12 cellular contexts compared by ENCODE assay signal in the genomic region with DNA sequence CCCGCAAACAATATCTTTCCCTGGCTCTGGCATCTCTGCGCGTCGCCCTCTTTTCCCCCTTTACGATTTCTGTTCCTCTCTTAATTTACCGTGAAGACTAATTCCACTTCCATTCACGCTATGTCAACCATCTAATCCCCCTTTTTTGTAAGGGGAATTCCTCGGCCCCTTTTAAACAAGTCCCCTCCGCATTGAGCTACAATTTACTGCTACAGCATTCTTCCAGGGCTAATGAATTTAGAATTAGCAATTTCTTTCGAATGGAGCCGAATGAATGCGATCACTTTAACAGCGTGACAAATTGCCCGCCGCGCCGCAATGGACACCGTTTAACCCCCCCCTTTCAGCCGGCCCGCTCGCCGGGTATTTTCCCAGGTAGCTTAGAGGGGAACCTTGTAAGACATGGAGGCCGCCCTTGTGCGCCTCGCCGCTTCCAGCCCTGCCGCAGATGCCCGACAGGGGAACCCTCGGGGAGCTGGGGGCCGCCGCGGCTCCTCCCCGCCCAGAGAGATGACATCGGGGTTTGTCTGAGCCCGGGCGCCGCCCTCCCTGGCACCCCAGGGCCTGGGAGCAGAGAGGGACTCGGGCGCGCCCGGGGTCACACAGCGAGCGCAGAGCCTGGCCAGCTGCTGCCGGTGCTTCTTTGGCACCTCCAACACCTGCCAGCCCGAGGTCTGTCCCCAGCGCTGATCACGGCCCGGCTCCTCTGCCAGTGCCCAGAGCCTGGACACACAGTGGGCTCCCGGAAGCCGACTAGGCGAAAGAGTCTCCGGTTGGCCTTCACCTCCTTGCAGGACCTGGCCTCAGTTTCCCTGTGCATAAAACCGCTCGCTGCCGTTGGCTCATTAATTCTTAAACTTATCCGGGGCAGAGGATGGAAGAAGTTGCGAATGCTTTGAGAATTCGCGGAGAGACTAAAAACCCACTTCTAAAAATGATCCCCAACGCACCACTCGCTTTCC. TPM values are rescaled to one million over a fixed set of nuclear protein-coding genes. Genes with fewer than 3 reads are reported as not detected.
DNase-seq lines count a peak whose midpoint lies in the region; ATAC-seq and TF ChIP-seq lines count a peak whose summit lies in the region.
"Had no signal": no experiment of that assay in that cellular context is flagged by ENCODE, and none has a peak within 500 bp of the region (broad histone marks: within the 10 kb centered on the region; RNA-seq: fewer than 3 reads in every experiment).

No MANE protein-coding gene starts in this region.

- intact Hi-C loops in CD4-positive, alpha-beta T cell (cut with DNase I, micrococcal nuclease), result no loop called here

- no peak overlapping the region for H3K27ac ChIP-seq in CD4-positive, alpha-beta T cell (ENCODE audit: low read depth, low read length)
- H3K27ac ChIP-seq: esophagus squamous epithelium had no signal

- no peaks in the 10 kb centered on the region for H3K9me3 Mint-ChIP-seq in CD4-positive, alpha-beta T cell
- no peaks in the 10 kb centered on the region for H3K9me3 Mint-ChIP-seq in activated naive CD8-positive, alpha-beta T cell treated with anti-CD3 and anti-CD28 coated beads for 36 hours
- no peaks in the 10 kb centered on the region for H3K9me3 Mint-ChIP-seq in mesothelial cell of epicardium

- ATAC-seq in CD4-positive, alpha-beta T cell (ENCODE audit: poor library complexity), result peak; percentile 40
- ATAC-seq in GM18909 (IDR thresholded peaks at IDR 0.05; ENCODE audit: poor library complexity, unreplicated experiment), result no peak
- ATAC-seq in GM18505 (IDR thresholded peaks at IDR 0.05; ENCODE audit: unreplicated experiment), result no peak

- H3K4me3 Mint-ChIP-seq in CD4-positive, alpha-beta T cell, result peak overlapping the region; percentile 61
- peak overlapping the region; percentile 48 for H3K4me3 Mint-ChIP-seq in activated naive CD8-positive, alpha-beta T cell treated with anti-CD3 and anti-CD28 coated beads for 36 hours
- peak overlapping the region; percentile 4 for H3K4me3 Mint-ChIP-seq in mesothelial cell of epicardium

- no peaks in the 10 kb centered on the region for H3K9me3 ChIP-seq in CD4-positive, alpha-beta T cell (ENCODE audit: control insufficient read depth, low read length)
- H3K9me3 ChIP-seq: esophagus squamous epithelium had no signal

- CTCF ChIA-PET in CD4-positive, alpha-beta T cell (lab: Charles Lee), result no interaction called here

- peaks cover 66% of the 10 kb centered on the region for H3K27me3 Mint-ChIP-seq in CD4-positive, alpha-beta T cell
- H3K27me3 Mint-ChIP-seq in activated naive CD8-positive, alpha-beta T cell treated with anti-CD3 and anti-CD28 coated beads for 36 hours, result peaks cover 80% of the 10 kb centered on the region
- peaks cover 98% of the 10 kb centered on the region for H3K27me3 Mint-ChIP-seq in mesothelial cell of epicardium (ENCODE audit: low read depth)

- DNase-seq in CD4-positive, alpha-beta T cell, result no peak
- peak; percentile 52 for DNase-seq in GM10266 (ENCODE audit: extremely low spot score)
- DNase-seq in activated naive CD8-positive, alpha-beta T cell treated with anti-CD3 and anti-CD28 coated beads for 36 hours, result no peak
- DNase-seq in mesothelial cell of epicardium (ENCODE audit: low spot score in 2 of 2, unreplicated experiment in 2 of 2), result no peak
- DNase-seq in NOMO-1 treated with dmso at 0.1 percent for 144 hours (lab: John Stamatoyannopoulos, UW; ENCODE audit: unreplicated experiment), result no peak
- DNase-seq in COLO829 (ENCODE audit: low spot score), result no peak
- DNase-seq: DND-41; esophagus squamous epithelium; GOT3; stimulated activated naive CD4-positive, alpha-beta T cell had no signal

- peaks cover 73% of the 10 kb centered on the region for H3K27me3 ChIP-seq in CD4-positive, alpha-beta T cell (ENCODE audit: control insufficient read depth, insufficient read depth, low read length)

- no peak overlapping the region for H3K27ac Mint-ChIP-seq in CD4-positive, alpha-beta T cell
- H3K27ac Mint-ChIP-seq in activated naive CD8-positive, alpha-beta T cell treated with anti-CD3 and anti-CD28 coated beads for 36 hours, result no peak overlapping the region
- H3K27ac Mint-ChIP-seq in mesothelial cell of epicardium, result no peak overlapping the region

- TF ChIP-seq POLR2A in GM18505 (IDR thresholded peaks at IDR 0.05; ENCODE audit: borderline replicate concordance, extremely low read depth, insufficient read depth, insufficient read length), result no peak

- H3K36me3 Mint-ChIP-seq in CD4-positive, alpha-beta T cell (ENCODE audit: low read depth), result no peaks in the 10 kb centered on the region
- H3K36me3 Mint-ChIP-seq in activated naive CD8-positive, alpha-beta T cell treated with anti-CD3 and anti-CD28 coated beads for 36 hours, result no peaks in the 10 kb centered on the region
- no peaks in the 10 kb centered on the region for H3K36me3 Mint-ChIP-seq in mesothelial cell of epicardium

- peaks cover 14% of the 10 kb centered on the region for H3K4me1 Mint-ChIP-seq in CD4-positive, alpha-beta T cell (ENCODE audit: low read depth)
- peaks cover 12% of the 10 kb centered on the region for H3K4me1 Mint-ChIP-seq in activated naive CD8-positive, alpha-beta T cell treated with anti-CD3 and anti-CD28 coated beads for 36 hours
- peaks cover 20% of the 10 kb centered on the region for H3K4me1 Mint-ChIP-seq in mesothelial cell of epicardium

- no peak for TF ChIP-seq CTCF in CD4-positive, alpha-beta T cell (IDR thresholded peaks at IDR 0.05)
- TF ChIP-seq CTCF in GM10266 (IDR thresholded peaks at IDR 0.05; ENCODE audit: control insufficient read depth, insufficient read depth, low read depth, missing control alignments) (no peak), mesothelial cell of epicardium (IDR thresholded peaks at IDR 0.05; ENCODE audit: unreplicated experiment) (no peak)

- POLR2A ChIA-PET in CD4-positive, alpha-beta T cell (lab: Charles Lee), result no interaction called here

RNA-seq across cellular contexts. Expression of gene PRDM12, which starts 1.3 kb away (rescaled TPM):
- total RNA-seq in CD4-positive, alpha-beta T cell, result under 1 TPM in 1 of 2 experiments, not detected in 1; 0.14 TPM
- not detected for total RNA-seq in activated naive CD8-positive, alpha-beta T cell treated with anti-CD3 and anti-CD28 coated beads for 36 hours
- total RNA-seq in mesothelial cell of epicardium, result 0.11 TPM in 1 of 3 replicates, not detected in the others
- total RNA-seq: esophagus squamous epithelium had no signal

RNA-seq across cellular contexts. Expression of gene EXOSC2, which starts 27.9 kb away (rescaled TPM):
- 10 to 100 TPM; 49.2 to 50.2 TPM for total RNA-seq in CD4-positive, alpha-beta T cell
- total RNA-seq in activated naive CD8-positive, alpha-beta T cell treated with anti-CD3 and anti-CD28 coated beads for 36 hours, result 100 to 1,000 TPM in 1 of 2 experiments, 10 to 100 TPM in 1; 96.4 to 101 TPM
- total RNA-seq in mesothelial cell of epicardium, result 52.8 to 56.2 TPM (median 54.4 TPM) in 3 replicates

Comparison
In these comparisons a context has a peak if more than half of its experiments do, and no peak if none do; other contexts are left out.
1. H3K4me3 Mint-ChIP-seq: peak in every context shown above with its lines; median percentile 61 in CD4-positive, alpha-beta T cell; 48 in activated naive CD8-positive, alpha-beta T cell treated with anti-CD3 and anti-CD28 coated beads for 36 hours; 4 in mesothelial cell of epicardium.